Comparison of ENCODE assay signal across 11 cellular contexts in the genomic region with DNA sequence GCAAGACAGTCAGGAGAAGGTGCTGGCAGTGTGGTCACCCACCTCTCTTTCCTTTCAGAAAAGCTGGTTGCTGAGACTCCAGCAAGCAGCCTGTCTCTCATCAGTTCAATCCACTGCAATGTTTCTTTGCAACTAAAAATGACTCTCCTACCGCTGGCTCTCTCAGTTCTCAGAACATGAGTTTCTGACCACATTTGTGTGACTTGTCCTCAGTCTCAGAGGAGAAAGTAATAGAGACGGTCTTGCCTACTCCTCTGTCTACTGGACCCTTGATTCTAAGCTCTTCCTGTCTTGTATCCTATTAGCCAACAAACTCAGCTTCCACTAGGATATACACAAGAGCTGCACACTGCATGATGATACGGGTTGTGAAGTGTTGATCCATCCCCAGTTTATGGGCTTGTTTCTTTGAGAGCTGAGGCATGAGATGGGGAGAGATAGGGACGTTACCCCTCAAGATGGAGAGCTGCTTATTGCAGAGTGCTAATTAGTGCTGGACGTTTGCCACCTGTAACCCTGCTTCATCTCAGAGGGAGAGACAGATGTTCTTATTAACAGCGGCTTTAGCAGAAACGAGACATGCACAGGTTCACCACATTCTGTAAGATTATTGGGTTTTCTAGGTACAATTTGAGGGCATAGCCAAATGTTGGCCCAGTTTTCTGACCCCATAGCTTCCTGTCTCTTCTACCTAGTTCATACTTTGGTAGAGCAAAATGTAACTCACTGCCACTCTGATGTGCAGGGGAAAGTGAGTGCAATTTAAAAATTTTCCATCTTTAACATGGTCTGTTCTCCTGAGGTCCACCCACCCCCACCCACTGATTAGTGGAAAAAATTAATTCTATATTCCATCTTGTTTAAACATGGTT. TPM values are rescaled to one million over a fixed set of nuclear protein-coding genes. Genes with fewer than 3 reads are reported as not detected.
DNase-seq lines count a peak whose midpoint lies in the region; ATAC-seq, FAIRE-seq and TF ChIP-seq lines count a peak whose summit lies in the region.
"Had no signal": no experiment of that assay in that cellular context is flagged by ENCODE, and none has a peak within 500 bp of the region (broad histone marks: within the 10 kb centered on the region; RNA-seq: fewer than 3 reads in every experiment).

No MANE protein-coding gene starts in this region.

- no peaks in the 10 kb centered on the region for H3K9me3 Mint-ChIP-seq in activated CD4-positive, alpha-beta memory T cell treated with anti-CD3 and anti-CD28 coated beads for 36 hours

- no TSS peak for BruUV-seq in HepG2 (replicated peaks; lab: Mats Ljungman, UMichigan)

- no peak for TF ChIP-seq RAD21 in HepG2 (CRISPR knock-in tag; IDR thresholded peaks at IDR 0.05)

- no peaks in the 10 kb centered on the region for H3K27me3 ChIP-seq in breast epithelium
- peaks cover 3 to 30% of the 10 kb centered on the region in 2 experiments; a peak in 2 of 5 replicates for H3K27me3 ChIP-seq in HepG2 (ENCODE audit: control insufficient read depth in 1 of 2, insufficient read depth in 2 of 2, low read length in 2 of 2)
- H3K27me3 ChIP-seq: gastrocnemius medialis had no signal

- no peak overlapping the region for H3K4me3 ChIP-seq in breast epithelium
- no peak overlapping the region for H3K4me3 ChIP-seq in HepG2 (replicated peaks in 1 of 3; ENCODE audit: insufficient read depth in 1 of 3, low read depth in 2 of 3, low read length in 3 of 3)
- H3K4me3 ChIP-seq: gastrocnemius medialis, lung, prostate gland had no signal

- H3K27ac ChIP-seq in breast epithelium (no peak overlapping the region), HepG2 (ENCODE audit: extremely low read length, insufficient read depth, low read length) (no peak overlapping the region)
- H3K27ac ChIP-seq: gastrocnemius medialis, prostate gland had no signal

- no peak overlapping the region for H2AFZ ChIP-seq in HepG2 (ENCODE audit: low read length)

- no peaks in the 10 kb centered on the region for H4K20me1 ChIP-seq in HepG2 (ENCODE audit: insufficient read depth, low read length)

- H3K79me2 ChIP-seq in HepG2 (ENCODE audit: insufficient read depth, low read length): no peaks in the 10 kb centered on the region

- no peaks in the 10 kb centered on the region for H3K36me3 ChIP-seq in breast epithelium
- H3K36me3 ChIP-seq in HepG2 (replicated peaks in 1 of 2; ENCODE audit: control insufficient read depth in 1 of 2, insufficient read depth in 2 of 2, low read length in 2 of 2): no peaks in the 10 kb centered on the region
- H3K36me3 ChIP-seq: gastrocnemius medialis, prostate gland had no signal

- FAIRE-seq in HepG2 (lab: Jason Lieb, UNC): no peak

- 19% methylated on average over 7 of the region's 7 CpGs for WGBS in HepG2 (ENCODE audit: low lambda C conversion rate)

- H3K4me2 ChIP-seq in HepG2 (ENCODE audit: low read depth, low read length): no peak overlapping the region

- no peak overlapping the region for H3K9ac ChIP-seq in HepG2 (ENCODE audit: insufficient read depth, low read depth, low read length)

- intact Hi-C loops in activated CD4-positive, alpha-beta memory T cell treated with anti-CD3 and anti-CD28 coated beads for 36 hours (cut with micrococcal nuclease): no loop called here
- intact Hi-C loops in breast epithelium (cut with DNase I; ENCODE audit: low total_unique reads) (no loop called here), HepG2 (cut with micrococcal nuclease; ENCODE audit: unreplicated experiment) (no loop called here)

- H3K4me3 Mint-ChIP-seq in activated CD4-positive, alpha-beta memory T cell treated with anti-CD3 and anti-CD28 coated beads for 36 hours: no peak overlapping the region

- no peaks in the 10 kb centered on the region for H3K4me1 ChIP-seq in breast epithelium
- H3K4me1 ChIP-seq in HepG2 (ENCODE audit: insufficient read depth, low read length): no peaks in the 10 kb centered on the region
- H3K4me1 ChIP-seq: prostate gland had no signal

- H3K27me3 Mint-ChIP-seq in activated CD4-positive, alpha-beta memory T cell treated with anti-CD3 and anti-CD28 coated beads for 36 hours: no peaks in the 10 kb centered on the region

- peaks cover 17% of the 10 kb centered on the region for H3K4me1 Mint-ChIP-seq in activated CD4-positive, alpha-beta memory T cell treated with anti-CD3 and anti-CD28 coated beads for 36 hours (ENCODE audit: low read depth)

- CTCF ChIA-PET in activated CD4-positive, alpha-beta memory T cell treated with anti-CD3 and anti-CD28 coated beads for 36 hours (lab: Charles Lee): interaction anchor here (0.6 kb wide), 1 partner anchor 49 kb away, joined by 3 read pairs; no protein-coding TSS in a partner anchor
- CTCF ChIA-PET in HepG2 (lab: Yijun Ruan, JAX; ENCODE audit: low intra/inter-chr PET ratio, low total read pairs): no interaction called here

- H3K27ac Mint-ChIP-seq in activated CD4-positive, alpha-beta memory T cell treated with anti-CD3 and anti-CD28 coated beads for 36 hours: peak overlapping the region; percentile 2

- TF ChIP-seq CTCF in breast epithelium (IDR thresholded peaks at IDR 0.05) (no peak), HepG2 (CRISPR knock-in tag; IDR thresholded peaks at IDR 0.05) (no peak)

- H3K36me3 Mint-ChIP-seq in activated CD4-positive, alpha-beta memory T cell treated with anti-CD3 and anti-CD28 coated beads for 36 hours: no peaks in the 10 kb centered on the region

- no peaks in the 10 kb centered on the region for H3K9me3 ChIP-seq in breast epithelium
- H3K9me3 ChIP-seq in HepG2 (ENCODE audit: low read length): no peaks in the 10 kb centered on the region
- H3K9me3 ChIP-seq: gastrocnemius medialis, prostate gland had no signal

- POLR2A ChIA-PET in activated CD4-positive, alpha-beta memory T cell treated with anti-CD3 and anti-CD28 coated beads for 36 hours (lab: Charles Lee): interaction anchor here (1.0 to 2.0 kb wide), 3 partner anchors 33 to 90 kb away, joined by 3 to 7 read pairs (median 4); partner anchors contain the start of gene YWHAQ
- POLR2A ChIA-PET in HepG2 (lab: Yijun Ruan, JAX): no interaction called here

- TF ChIP-seq EP300 in HepG2 (IDR thresholded peaks at IDR 0.05; ENCODE audit: low read depth in 2 of 2, low read length in 2 of 2) (no peak), HepG2 (CRISPR knock-in tag; IDR thresholded peaks at IDR 0.05; ENCODE audit: borderline replicate concordance) (no peak)

- no peak for TF ChIP-seq POLR2A in breast epithelium (IDR thresholded peaks at IDR 0.05)
- no peak for TF ChIP-seq POLR2A in HepG2 (IDR thresholded peaks at IDR 0.05; ENCODE audit: insufficient read depth in 1 of 2, low read depth in 2 of 2, low read length in 2 of 2)

- no peak for DNase-seq in activated CD4-positive, alpha-beta memory T cell treated with anti-CD3 and anti-CD28 coated beads for 36 hours
- DNase-seq in islet precursor cell: no peak
- no peak for DNase-seq in breast epithelium (ENCODE audit: low spot score in 2 of 2)
- DNase-seq in HepG2 (ENCODE audit: low spot score): no peak
- DNase-seq: activated effector memory CD4-positive, alpha-beta T cell treated with Interleukin-2 at 50 U/mL for 16 hours; gastrocnemius medialis had no signal

- ATAC-seq in GM18511 (IDR thresholded peaks at IDR 0.05; ENCODE audit: unreplicated experiment) (peak; percentile 81), GM21367 (IDR thresholded peaks at IDR 0.05; ENCODE audit: unreplicated experiment) (peak; percentile 61), HG03196 (IDR thresholded peaks at IDR 0.05; ENCODE audit: unreplicated experiment) (peak; percentile 46), HepG2 (no peak)
- ATAC-seq: gastrocnemius medialis had no signal

- in situ Hi-C loops in HepG2 (cut with HindIII; ENCODE audit: extremely low pct_ligation_motif_present, low pct_unique_long_range_greater_than_20kb): no loop called here

RNA-seq across cellular contexts. Expression of gene YWHAQ, which starts 32.4 kb away (rescaled TPM):
- total RNA-seq in activated CD4-positive, alpha-beta memory T cell treated with anti-CD3 and anti-CD28 coated beads for 36 hours: 100 to 1,000 TPM; 495 to 541 TPM
- total RNA-seq in breast epithelium: 100 to 1,000 TPM; 176 to 226 (median 186) TPM
- total RNA-seq in HepG2 (2016; rRNA removed; fragmentation: Illumina TruSeq; extraction: Trizol): 304 and 420 TPM in 2 replicates
- 64.2 and 66.4 TPM in 2 replicates for total RNA-seq in HepG2 (2016; cell fraction: cytosol; rRNA removed; fragmentation: Illumina TruSeq; extraction: Trizol; ENCODE audit: low read depth)
- total RNA-seq in HepG2 (2016; cell fraction: insoluble cytoplasmic fraction; rRNA removed; fragmentation: Illumina TruSeq; extraction: Trizol): 302 and 406 TPM in 2 replicates
- total RNA-seq in HepG2 (2016; cell fraction: membrane; rRNA removed; fragmentation: Illumina TruSeq; extraction: Trizol): 208 and 219 TPM in 2 replicates
- 152 and 166 TPM in 2 replicates for total RNA-seq in HepG2 (2016; cell fraction: nucleus; rRNA removed; fragmentation: Illumina TruSeq; extraction: Trizol)
- 117 and 160 TPM in 2 replicates for polyA plus RNA-seq in HepG2 (2011; rRNA removed)
- 91.4 and 117 TPM in 2 replicates for polyA plus RNA-seq in HepG2 (2011; cell fraction: cytosol; rRNA removed)
- 36.4 and 39.0 TPM in 2 replicates for polyA plus RNA-seq in HepG2 (2011; cell fraction: nucleus; rRNA removed)
- 175 and 244 TPM in 2 replicates for polyA plus RNA-seq in HepG2 (2012)
- polyA plus RNA-seq in HepG2 (2016; cell fraction: cytosol; fragmentation: Illumina TruSeq; extraction: Trizol; ENCODE audit: low read depth): 94.8 and 102 TPM in 2 replicates
- polyA plus RNA-seq in HepG2 (2016; cell fraction: insoluble cytoplasmic fraction; fragmentation: Illumina TruSeq; extraction: Trizol; ENCODE audit: low read depth): 521 and 530 TPM in 2 replicates
- polyA plus RNA-seq in HepG2 (2016; cell fraction: membrane; fragmentation: Illumina TruSeq; extraction: Trizol; ENCODE audit: low read depth): 200 and 214 TPM in 2 replicates
- polyA plus RNA-seq in HepG2 (2016; cell fraction: nucleus; fragmentation: Illumina TruSeq; extraction: Trizol; ENCODE audit: insufficient read depth, low read depth): 187 and 192 TPM in 2 replicates
- polyA minus RNA-seq in HepG2 (2011; rRNA and poly(A)+ RNA removed; ENCODE audit: low replicate concordance): 120 and 167 TPM in 2 replicates
- polyA minus RNA-seq in HepG2 (2011; cell fraction: cytosol; rRNA and poly(A)+ RNA removed): 164 and 178 TPM in 2 replicates
- 73.9 and 82.2 TPM in 2 replicates for polyA minus RNA-seq in HepG2 (2011; cell fraction: nucleus; rRNA and poly(A)+ RNA removed)
